ENCODE assay signal across 10 cellular contexts in the genomic region with DNA sequence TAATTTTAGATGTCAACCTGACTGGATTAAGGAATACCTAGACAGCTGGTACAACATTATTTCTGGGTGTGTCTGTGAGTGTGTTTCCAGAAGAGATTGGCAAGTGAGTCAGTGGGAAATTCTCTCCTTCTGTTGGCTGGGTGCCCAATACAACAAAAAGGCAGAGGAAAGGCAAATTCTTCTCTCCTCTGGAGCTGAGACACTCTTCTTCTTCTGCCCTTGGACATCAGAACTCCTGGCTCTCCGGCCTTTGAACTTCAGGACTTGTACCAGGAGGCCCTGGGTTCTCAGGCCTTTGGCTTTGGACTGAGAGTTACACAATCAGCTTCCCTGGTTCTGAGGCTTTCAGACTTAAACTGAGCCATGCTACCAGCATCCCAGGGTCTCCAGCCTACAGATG. TPM values are rescaled to one million over a fixed set of nuclear protein-coding genes. Genes with fewer than 3 reads are reported as not detected.
DNase-seq lines count a peak whose midpoint lies in the region; ATAC-seq and TF ChIP-seq lines count a peak whose summit lies in the region.
"Had no signal": no experiment of that assay in that cellular context is flagged by ENCODE, and none has a peak within 500 bp of the region (broad histone marks: within the 10 kb centered on the region; RNA-seq: fewer than 3 reads in every experiment).

No MANE protein-coding gene starts in this region.

- H3K4me1 ChIP-seq in SJSA1 (replicated peaks) = peaks cover 9% of the 10 kb centered on the region

- TF ChIP-seq CTCF in GM20000 (IDR thresholded peaks at IDR 0.05; ENCODE audit: extremely low read depth, missing control alignments) = no peak

- DNase-seq in GM04503 (ENCODE audit: low read depth) = peak; percentile 41
- peak; percentile 73 to 75 for DNase-seq in SJSA1 (ENCODE audit: low read depth in 1 of 2, low spot score in 2 of 2)
- DNase-seq in left lobe of liver (ENCODE audit: low spot score) = no peak
- DNase-seq in activated CD4-positive, alpha-beta T cell treated with anti-CD3 and anti-CD28 coated beads, Interleukin-2, amount 50 U/mL, for 1 hour = no peak
- DNase-seq in GM20000 (ENCODE audit: low spot score) = no peak
- DNase-seq: right cardiac atrium, T-helper 1 cell had no signal

- H3K36me3 ChIP-seq in SJSA1 = peaks cover 22% of the 10 kb centered on the region

- no peaks in the 10 kb centered on the region for H3K9me3 ChIP-seq in SJSA1 (replicated peaks)
- H3K9me3 ChIP-seq: suprapubic skin had no signal

- peak; percentile 39 for ATAC-seq in left lobe of liver
- ATAC-seq in HG03095 (IDR thresholded peaks at IDR 0.05; ENCODE audit: unreplicated experiment) = no peak

- H3K4me3 ChIP-seq in SJSA1 = no peak overlapping the region
- H3K4me3 ChIP-seq: suprapubic skin had no signal

- no peak overlapping the region for H3K27ac ChIP-seq in SJSA1
- H3K27ac ChIP-seq: KMS-11, suprapubic skin had no signal

- no peaks in the 10 kb centered on the region for H3K27me3 ChIP-seq in SJSA1 (replicated peaks)
- H3K27me3 ChIP-seq: suprapubic skin had no signal

RNA-seq across cellular contexts. Expression of a gene that starts 7.8 kb away (rescaled TPM):
- total RNA-seq in SJSA1 (2014; rRNA removed; shearing (Covaris generic)) = 16.7 and 26.2 TPM in 2 replicates
- total RNA-seq in left lobe of liver = 9.5 TPM

RNA-seq across cellular contexts. Expression of a gene that starts 11.4 kb away (rescaled TPM):
- 17.4 and 20.0 TPM in 2 replicates for total RNA-seq in SJSA1 (2014; rRNA removed; shearing (Covaris generic))
- total RNA-seq in left lobe of liver = 3.0 TPM

RNA-seq across cellular contexts. Expression of a gene that starts 29.3 kb away (rescaled TPM):
- 46.4 and 57.7 TPM in 2 replicates for total RNA-seq in SJSA1 (2014; rRNA removed; shearing (Covaris generic))
- 19.3 TPM for total RNA-seq in left lobe of liver

RNA-seq across cellular contexts. Expression of a gene that starts 46.0 kb away (rescaled TPM):
- total RNA-seq in SJSA1 (2014; rRNA removed; shearing (Covaris generic)) = 6.3 and 8.4 TPM in 2 replicates
- total RNA-seq in left lobe of liver = 12.4 TPM

Comparison
In these comparisons a context has a peak if more than half of its experiments do, and no peak if none do; other contexts are left out.
1. DNase-seq: peak in GM04503 (single experiment) and SJSA1 (2 of 2); none in left lobe of liver (single experiment), activated CD4-positive, alpha-beta T cell treated with anti-CD3 and anti-CD28 coated beads, Interleukin-2, amount 50 U/mL, for 1 hour (single experiment) and GM20000 (single experiment).